13 cellular contexts compared by ENCODE assay signal in genomic region chr3:119643528-119643927, GRCh38. TPM values are rescaled to one million over a fixed set of nuclear protein-coding genes. Genes with fewer than 3 reads are reported as not detected.
DNase-seq lines count a peak whose midpoint lies in the region; ATAC-seq and TF ChIP-seq lines count a peak whose summit lies in the region.
"Had no signal": no experiment of that assay in that cellular context is flagged by ENCODE, and none has a peak within 500 bp of the region (broad histone marks: within the 10 kb centered on the region; RNA-seq: fewer than 3 reads in every experiment).

No MANE protein-coding gene starts in this region.

- no peaks in the 10 kb centered on the region for H3K36me3 ChIP-seq in brain microvascular endothelial cell (replicated peaks)
- peaks cover 8 to 35% of the 10 kb centered on the region in 2 donors for H3K36me3 ChIP-seq in muscle layer of duodenum (ENCODE audit: control insufficient read depth in 1 of 2, insufficient read depth in 2 of 2, low read length in 2 of 2)

- H3K27me3 ChIP-seq in brain microvascular endothelial cell (replicated peaks) (no peaks in the 10 kb centered on the region), muscle layer of duodenum (ENCODE audit: low read depth, low read length) (no peaks in the 10 kb centered on the region), dorsolateral prefrontal cortex (no peaks in the 10 kb centered on the region)

- no peak for TF ChIP-seq CTCF in brain microvascular endothelial cell (IDR thresholded peaks at IDR 0.05; ENCODE audit: low read depth, low read length, missing control alignments)
- TF ChIP-seq CTCF in dorsolateral prefrontal cortex (IDR thresholded peaks at IDR 0.05 in 54 of 56, conservative IDR thresholded peaks at IDR 0.05 in 2 of 56; ENCODE audit: low read depth in 1 of 56, partially characterized antibody in 56 of 56): no peak

- H3K27ac ChIP-seq in brain microvascular endothelial cell: peak overlapping the region; percentile 86
- peak overlapping the region; percentile 34 for H3K27ac ChIP-seq in muscle layer of duodenum (ENCODE audit: low read length)
- H3K27ac ChIP-seq in dorsolateral prefrontal cortex: no peak overlapping the region

- no peaks in the 10 kb centered on the region for H3K9me3 ChIP-seq in muscle layer of duodenum (ENCODE audit: control insufficient read depth in 1 of 2, low read length in 2 of 2)

- in situ Hi-C loops in brain microvascular endothelial cell (cut with HindIII; ENCODE audit: low pct_ligation_motif_present, low sequenced_read_pairs): no loop called here

- intact Hi-C loops in sciatic nerve (cut with DNase I) (no loop called here), dorsolateral prefrontal cortex (cut with DNase I) (no loop called here)

- DNase-seq in AG08396 (ENCODE audit: low spot score) (peak; percentile 76), HPDE6-E6E7 (ENCODE audit: extremely low spot score) (peak; percentile 64), brain microvascular endothelial cell (peak; percentile 76), mesenteric fat pad (ENCODE audit: low spot score) (no peak), sciatic nerve (ENCODE audit: low spot score) (no peak), GM19240 (ENCODE audit: insufficient read length, low spot score) (no peak), dorsolateral prefrontal cortex (no peak)
- DNase-seq: Calu3; NCI-H1092; NK-92 treated with Interleukin-12 subunit alpha and Interleukin-12 subunit beta, amount 100 ng/mL, for 24 hours; T1000 had no signal

- peaks cover 9 to 13% of the 10 kb centered on the region in 2 donors for H3K4me1 ChIP-seq in muscle layer of duodenum (ENCODE audit: control insufficient read depth in 1 of 2, insufficient read depth in 2 of 2, low read length in 2 of 2)

- no peak for ATAC-seq in sciatic nerve

- H3K4me3 ChIP-seq in brain microvascular endothelial cell (ENCODE audit: low read depth, low read length) (no peak overlapping the region), muscle layer of duodenum (ENCODE audit: low read depth in 1 of 2, low read length in 2 of 2) (no peak overlapping the region), dorsolateral prefrontal cortex (no peak overlapping the region)

RNA-seq across cellular contexts. Expression of gene POPDC2, which starts 16.9 kb away (rescaled TPM):
- total RNA-seq in mesenteric fat pad (1.5 TPM), sciatic nerve (4.9 TPM), dorsolateral prefrontal cortex (1 to 10 TPM in 111 of 120 experiments, under 1 TPM in 9; 0.47 to 8.0 (median 2.1) TPM)

RNA-seq across cellular contexts. Expression of gene COX17, which starts 33.7 kb away (rescaled TPM):
- total RNA-seq in mesenteric fat pad: 48.4 TPM
- total RNA-seq in sciatic nerve: 38.8 TPM
- total RNA-seq in dorsolateral prefrontal cortex: 10 to 100 TPM; 24.5 to 55.4 (median 36.6) TPM

RNA-seq across cellular contexts. Expression of gene PLA1A, which starts 45.8 kb away (rescaled TPM):
- total RNA-seq in mesenteric fat pad: 3.4 TPM
- 0.76 TPM for total RNA-seq in sciatic nerve
- total RNA-seq in dorsolateral prefrontal cortex: 10 to 100 TPM in 13 of 120 experiments, 1 to 10 TPM in 104, under 1 TPM in 3; 0.46 to 17.2 (median 4.3) TPM
- total RNA-seq: activated T-helper 2 cell treated with anti-CD3 and anti-CD28 coated beads, Interferon-gamma antibody, Interleukin-2, Interleukin-4, amounts not matched to agents 10 μg/mL and 5 μg/mL and 100 μg/mL, durations not matched to agents 14 hours and 24 hours and 36 hours had no signal

RNA-seq across cellular contexts. Expression of gene CFAP91, which starts 59.3 kb away (rescaled TPM):
- total RNA-seq in mesenteric fat pad (0.39 TPM), sciatic nerve (17.3 TPM), dorsolateral prefrontal cortex (10 to 100 TPM in 94 of 120 experiments, 1 to 10 TPM in 26; 6.4 to 19.5 (median 12.4) TPM)
- total RNA-seq: activated T-helper 2 cell treated with anti-CD3 and anti-CD28 coated beads, Interferon-gamma antibody, Interleukin-2, Interleukin-4, amounts not matched to agents 10 μg/mL and 5 μg/mL and 100 μg/mL, durations not matched to agents 14 hours and 24 hours and 36 hours had no signal

Comparison
In these comparisons a context has a peak if more than half of its experiments do, and no peak if none do; other contexts are left out.
1. DNase-seq: peak in AG08396 (single experiment), HPDE6-E6E7 (single experiment) and brain microvascular endothelial cell (single experiment); none in mesenteric fat pad (single experiment), sciatic nerve (single experiment), GM19240 (single experiment) and dorsolateral prefrontal cortex (0 of 10).
2. H3K27ac ChIP-seq: peak in brain microvascular endothelial cell (single experiment) and muscle layer of duodenum (single experiment); none in dorsolateral prefrontal cortex (0 of 59).